In genomic region chr17:46727572-46728348, GRCh38 we compare ENCODE assay signal across 14 cellular contexts.
DNase-seq lines count a peak whose midpoint lies in the region; TF ChIP-seq lines count a peak whose summit lies in the region.
"Had no signal": no experiment of that assay in that cellular context is flagged by ENCODE, and none has a peak within 500 bp of the region (broad histone marks: within the 10 kb centered on the region; RNA-seq: fewer than 3 reads in every experiment).

No MANE protein-coding gene starts in this region.

- no peak overlapping the region for H3K4me3 ChIP-seq in BJ (ENCODE audit: low read depth, low read length)
- no peak overlapping the region for H3K4me3 ChIP-seq in PC-9
- H3K4me3 ChIP-seq in ectodermal cell (ENCODE audit: insufficient read depth, low read depth, low read length), result no peak overlapping the region
- no peak overlapping the region for H3K4me3 ChIP-seq in coronary artery
- H3K4me3 ChIP-seq: esophagus squamous epithelium had no signal

- no peaks in the 10 kb centered on the region; the same call in 1 of the 2 replicates for H3F3A ChIP-seq in PC-9 (ENCODE audit: insufficient read depth, low read depth)

- H3K27ac ChIP-seq in PC-9, result no peak overlapping the region
- H3K27ac ChIP-seq in ectodermal cell (ENCODE audit: insufficient read depth, low read depth, low read length, poor library complexity, severe bottlenecking), result peak overlapping the region; percentile 75
- no peak overlapping the region for H3K27ac ChIP-seq in coronary artery
- H3K27ac ChIP-seq: esophagus squamous epithelium, neutrophil had no signal

- H3K4me1 ChIP-seq in PC-9 (replicated peaks; ENCODE audit: insufficient read depth) (peaks cover 12% of the 10 kb centered on the region), ectodermal cell (ENCODE audit: control insufficient read depth, insufficient read depth, low read length) (peaks cover 23% of the 10 kb centered on the region)

- H3K27ac Mint-ChIP-seq in neural crest cell (ENCODE audit: unreplicated experiment), result peak overlapping the region; percentile 10
- H3K27ac Mint-ChIP-seq: activated T-cell treated with anti-CD3 and anti-CD28 coated beads, Interleukin-2, amount 50 U/mL, for 72 hours; CD4-positive, alpha-beta T cell had no signal

- H3K9me2 ChIP-seq in PC-9 (ENCODE audit: insufficient read depth), result no peaks in the 10 kb centered on the region

- TF ChIP-seq CTCF in BJ (IDR thresholded peaks at IDR 0.05; ENCODE audit: insufficient read depth, low read depth, low read length), result no peak
- no peak for TF ChIP-seq CTCF in PC-9 (conservative IDR thresholded peaks at IDR 0.05)
- TF ChIP-seq CTCF in neural crest cell (conservative IDR thresholded peaks at IDR 0.05), result no peak
- TF ChIP-seq CTCF in coronary artery (IDR thresholded peaks at IDR 0.05), result no peak

- H3K9me3 ChIP-seq in PC-9 (ENCODE audit: insufficient read depth, low read depth) (no peaks in the 10 kb centered on the region), ectodermal cell (ENCODE audit: control insufficient read depth, low read length) (no peaks in the 10 kb centered on the region)
- H3K9me3 ChIP-seq: esophagus squamous epithelium, neutrophil had no signal

- H2AFZ ChIP-seq in PC-9, result no peak overlapping the region

- BruUV-seq in PC-9 (replicated peaks; lab: Mats Ljungman, UMichigan), result no TSS peak

- no peaks in the 10 kb centered on the region for H3K79me2 ChIP-seq in PC-9 (ENCODE audit: low read depth)

- POLR2A ChIA-PET in BJ (lab: Charles Lee) (no interaction called here), PC-9 (lab: Charles Lee; ENCODE audit: unreplicated experiment) (interaction anchor here (0.6 to 1.0 kb wide), 2 partner anchors 45 to 689 kb away, joined by 6 read pairs; no protein-coding TSS in a partner anchor)

- DNase-seq in BJ (ENCODE audit: low read depth) (peak; percentile 70), PC-9 (peak; percentile 12 to 65), neural crest cell (ENCODE audit: low read depth, low spot score) (no peak), coronary artery (ENCODE audit: low spot score) (no peak), NCI-H1436 (lab: John Stamatoyannopoulos, UW) (no peak), SHP77 (lab: John Stamatoyannopoulos, UW) (no peak)
- no peak for DNase-seq in activated naive CD4-positive, alpha-beta T cell treated with anti-CD3 and anti-CD28 coated beads, Interleukin-2, amount 50 U/mL, for 16 hours
- DNase-seq: activated T-cell treated with anti-CD3 and anti-CD28 coated beads, Interleukin-2, amount 50 U/mL, for 72 hours; CD4-positive, alpha-beta T cell; esophagus squamous epithelium; NCI-H1105; NCI-H774 had no signal

- H3K36me3 ChIP-seq in BJ (ENCODE audit: control insufficient read depth, insufficient read depth, low read length) (no peaks in the 10 kb centered on the region), PC-9 (ENCODE audit: low read depth) (no peaks in the 10 kb centered on the region), ectodermal cell (ENCODE audit: control insufficient read depth, insufficient read depth, low read length) (no peaks in the 10 kb centered on the region)

- peaks cover 41% of the 10 kb centered on the region for H3K4me1 Mint-ChIP-seq in neural crest cell

- peaks cover 4% of the 10 kb centered on the region for H3K36me3 Mint-ChIP-seq in neural crest cell (ENCODE audit: low read depth)

- H3K27me3 Mint-ChIP-seq in neural crest cell (ENCODE audit: low read depth), result no peaks in the 10 kb centered on the region
- H3K27me3 Mint-ChIP-seq: CD4-positive, alpha-beta T cell had no signal

- no peaks in the 10 kb centered on the region for H3K27me3 ChIP-seq in BJ (ENCODE audit: control insufficient read depth, insufficient read depth, low read length)
- H3K27me3 ChIP-seq in PC-9 (ENCODE audit: insufficient read depth, low read depth), result no peaks in the 10 kb centered on the region
- H3K27me3 ChIP-seq in ectodermal cell (ENCODE audit: control insufficient read depth, insufficient read depth, low read length, poor library complexity, severe bottlenecking), result no peaks in the 10 kb centered on the region
- H3K27me3 ChIP-seq: esophagus squamous epithelium, neutrophil had no signal

- H3K9me3 Mint-ChIP-seq in neural crest cell, result no peaks in the 10 kb centered on the region
- H3K9me3 Mint-ChIP-seq: activated T-cell treated with anti-CD3 and anti-CD28 coated beads, Interleukin-2, amount 50 U/mL, for 72 hours; CD4-positive, alpha-beta T cell had no signal

- intact Hi-C loops in PC-9 (cut with micrococcal nuclease; ENCODE audit: unreplicated experiment), result no loop called here

- WGBS in ectodermal cell, 2 experiments, result 89 to 91% methylated on average over 4 of the region's 4 CpGs

- CTCF ChIA-PET in BJ (lab: Yijun Ruan, JAX), result interaction anchor here (2.2 kb wide), 1 partner anchor 108 kb away, joined by 7 read pairs; no protein-coding TSS in a partner anchor
- CTCF ChIA-PET in PC-9 (lab: Charles Lee), result interaction anchor here (0.6 to 0.7 kb wide), 2 partner anchors 15 to 215 kb away, joined by 4 read pairs; no protein-coding TSS in a partner anchor

- H4K20me1 ChIP-seq in PC-9 (ENCODE audit: insufficient read depth), result no peaks in the 10 kb centered on the region

- H3K4me3 Mint-ChIP-seq in neural crest cell, result peak overlapping the region; percentile 44
- H3K4me3 Mint-ChIP-seq: activated T-cell treated with anti-CD3 and anti-CD28 coated beads, Interleukin-2, amount 50 U/mL, for 72 hours; CD4-positive, alpha-beta T cell had no signal

- no peak overlapping the region; the same call in 1 of the 2 replicates for H3K4me2 ChIP-seq in PC-9

Comparison
In these comparisons a context has a peak if more than half of its experiments do, and no peak if none do; other contexts are left out.
1. DNase-seq: peak in BJ (single experiment) and PC-9 (2 of 2); none in neural crest cell (single experiment), coronary artery (single experiment), activated naive CD4-positive, alpha-beta T cell treated with anti-CD3 and anti-CD28 coated beads, Interleukin-2, amount 50 U/mL, for 16 hours (single experiment), NCI-H1436 (single experiment) and SHP77 (0 of 2).